26 cellular contexts compared by ENCODE assay signal in the genomic region with DNA sequence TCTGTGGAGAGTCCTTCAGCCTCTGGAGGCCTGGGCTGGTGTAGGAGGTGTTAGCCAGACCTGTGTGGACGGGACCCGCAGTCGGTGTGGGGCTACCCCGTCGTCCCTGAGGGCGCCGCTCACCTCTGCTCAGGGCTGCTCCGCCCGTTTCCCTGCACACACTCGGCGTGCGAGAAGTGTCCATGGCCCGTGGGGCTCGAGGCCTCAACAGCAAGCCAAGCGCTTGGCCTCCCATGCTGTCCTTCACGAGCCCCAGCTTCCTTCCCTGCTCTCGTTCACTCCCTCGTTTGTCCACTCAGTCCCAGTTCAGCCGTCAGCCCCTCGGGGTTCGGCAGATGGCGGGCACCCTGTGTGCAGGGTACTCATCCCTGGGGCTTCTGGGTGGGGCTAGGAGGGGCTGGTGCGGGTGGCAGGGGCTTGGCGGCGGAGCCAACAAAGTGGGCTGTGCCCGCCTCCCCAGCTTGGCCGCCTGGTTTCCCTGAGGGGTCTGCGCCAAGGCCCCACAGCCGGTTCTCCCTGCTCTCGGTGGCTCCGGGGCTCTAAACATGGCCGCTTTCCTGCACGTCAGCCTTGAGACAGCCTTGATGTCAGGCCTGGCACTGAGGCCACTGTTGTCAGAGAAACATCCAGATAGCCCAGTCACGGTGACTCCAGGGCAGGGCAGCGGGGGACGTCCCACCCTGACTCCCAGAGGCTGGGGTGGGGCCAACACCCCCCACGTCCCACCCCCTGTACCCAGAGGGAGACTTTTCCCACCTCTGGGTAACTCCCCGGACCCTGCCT. TPM values are rescaled to one million over a fixed set of nuclear protein-coding genes. Genes with fewer than 3 reads are reported as not detected.
"Had no signal": no experiment of that assay in that cellular context is flagged by ENCODE, and none has a peak within 500 bp of the region (broad histone marks: within the 10 kb centered on the region; RNA-seq: fewer than 3 reads in every experiment).

No MANE protein-coding gene starts in this region.

- H3K27ac ChIP-seq: KMS-11, RWPE1 had no signal

- H3K9ac ChIP-seq: KMS-11, SK-N-SH had no signal

- H3K9me3 ChIP-seq: SK-N-SH had no signal

- H3K4me3 ChIP-seq: K562 had no signal

- DNase-seq: IMR-90, Kasumi-1, MM.1S, NCI-H1092 treated with DMSO at 0.1 percent for 48 hours, NCI-H1436, NCI-H187, NCI-H2029, NCI-H2081 treated with DMSO at 0.1 percent for 48 hours, NCI-H2171, NCI-H226, NCI-H446, NCI-H510A, NCI-H524 treated with DMSO at 0.1 percent for 48 hours, NCI-H69, NCI-H774, PC-3, SHP77, SK-N-SH had no signal

- H3K4me2 ChIP-seq: KMS-11, SK-N-SH had no signal

- ATAC-seq: HepG2, K562, Panc1 had no signal

RNA-seq across cellular contexts. Expression of a gene that starts 3.3 kb away (rescaled TPM):
- total RNA-seq: HepG2, HT1080, IMR-90, K562, M059J, SK-MEL-5 had no signal
- polyA plus RNA-seq: HepG2, IMR-90, K562, SK-N-SH had no signal

RNA-seq across cellular contexts. Expression of a gene that starts 41.5 kb away (rescaled TPM):
- total RNA-seq: HepG2, HT1080, IMR-90, M059J, SK-MEL-5 had no signal
- polyA plus RNA-seq: HepG2, IMR-90, SK-N-SH had no signal
